Comparison of ENCODE assay signal across 8 cellular contexts in genomic region chr1:109548321-109549267, GRCh38. TPM values are rescaled to one million over a fixed set of nuclear protein-coding genes. Genes with fewer than 3 reads are reported as not detected.
DNase-seq lines count a peak whose midpoint lies in the region; ATAC-seq, FAIRE-seq and TF ChIP-seq lines count a peak whose summit lies in the region.

GNAI3 (plus strand) TSS chr1:109548615; CDS start chr1:109548721, 106 bp downstream.

- intact Hi-C loops in endothelial cell of umbilical vein (cut with micrococcal nuclease), result loop anchor here (1.0 to 10.0 kb wide), 3 partner anchors 33 to 346 kb away; no protein-coding TSS in a partner anchor

- H3K4me2 ChIP-seq in OCI-LY3 (ENCODE audit: low read length), result peak within 1 kb of the TSS; percentile 95
- peak within 1 kb of the TSS; percentile 96 for H3K4me2 ChIP-seq in endothelial cell of umbilical vein (ENCODE audit: insufficient read depth, low read length)

- FAIRE-seq in endothelial cell of umbilical vein (lab: Jason Lieb, UNC), result peak; percentile 81

- H3K4me3 ChIP-seq in OCI-LY3 (ENCODE audit: low read length) (peak within 1 kb of the TSS; percentile 98), endothelial cell of umbilical vein (replicated peaks in 1 of 3; ENCODE audit: insufficient read depth in 1 of 3, low read depth in 1 of 3, low read length in 3 of 3) (peak within 1 kb of the TSS; percentile 75 to 98 (median 96))

- peaks cover 2% of the 10 kb centered on the region for H3K9me1 ChIP-seq in endothelial cell of umbilical vein (replicated peaks; ENCODE audit: control insufficient read depth, extremely low read depth, insufficient read depth, low read length)

- peaks cover 17% of the 10 kb centered on the region for H4K20me1 ChIP-seq in OCI-LY3 (ENCODE audit: insufficient read depth, low read length)
- H4K20me1 ChIP-seq in endothelial cell of umbilical vein (replicated peaks; ENCODE audit: control insufficient read depth, extremely low read depth, insufficient read depth, low read length), result peaks cover 4% of the 10 kb centered on the region

- peak; percentile 89 for ATAC-seq in GM21528 (IDR thresholded peaks at IDR 0.05; ENCODE audit: low FRiP score, unreplicated experiment)

- peak within 1 kb of the TSS; percentile 96 for H3K9ac ChIP-seq in OCI-LY3 (ENCODE audit: low read length)
- H3K9ac ChIP-seq in endothelial cell of umbilical vein (replicated peaks; ENCODE audit: extremely low read depth, insufficient read depth, low read length), result peak within 1 kb of the TSS; percentile 97

- TF ChIP-seq CTCF in OCI-LY3 (IDR thresholded peaks at IDR 0.05; ENCODE audit: low read depth, low read length) (no peak), endothelial cell of umbilical vein (IDR thresholded peaks at IDR 0.05; ENCODE audit: extremely low read depth in 1 of 2, insufficient read depth in 1 of 2, low read depth in 1 of 2, low read length in 2 of 2) (no peak)

- CTCF ChIA-PET in endothelial cell of umbilical vein (lab: Charles Lee), result interaction anchor here (1.0 to 4.5 kb wide), 19 partner anchors 11 to 436 kb away, joined by 3 to 61 read pairs (median 8); partner anchors contain the start of genes AHCYL1, AMPD2, GNAT2 and GSTM1

- H3K79me2 ChIP-seq in OCI-LY3 (ENCODE audit: low read length) (peaks cover 58% of the 10 kb centered on the region), endothelial cell of umbilical vein (ENCODE audit: control insufficient read depth, insufficient read depth, low read length) (peaks cover 60% of the 10 kb centered on the region)

- H3K9me3 ChIP-seq in OCI-LY3 (ENCODE audit: insufficient read depth, low read length), result no peaks in the 10 kb centered on the region
- no peaks in the 10 kb centered on the region for H3K9me3 ChIP-seq in endothelial cell of umbilical vein (replicated peaks; ENCODE audit: control insufficient read depth, insufficient read depth, low read length)

- peak within 1 kb of the TSS; percentile 96 for H3K27ac ChIP-seq in OCI-LY3 (ENCODE audit: low read length)
- H3K27ac ChIP-seq in endothelial cell of umbilical vein (ENCODE audit: insufficient read depth, low read depth, low read length), result peak within 1 kb of the TSS; percentile 87

- H3K27me3 ChIP-seq in OCI-LY3 (ENCODE audit: low read depth, low read length), result no peaks in the 10 kb centered on the region
- peaks cover 0 to 2% of the 10 kb centered on the region in 2 experiments for H3K27me3 ChIP-seq in endothelial cell of umbilical vein (ENCODE audit: control insufficient read depth in 2 of 2, insufficient read depth in 2 of 2, low read length in 2 of 2)

- BruUV-seq in endothelial cell of umbilical vein (replicated peaks; lab: Mats Ljungman, UMichigan), result no TSS peak

- peak; percentile 89 for TF ChIP-seq POLR2A in endothelial cell of umbilical vein (IDR thresholded peaks at IDR 0.05; ENCODE audit: low read depth, low read length)

- POLR2A ChIA-PET in endothelial cell of umbilical vein (lab: Charles Lee), result interaction anchor here (0.7 to 2.1 kb wide), 8 partner anchors 11 to 92 kb away, joined by 3 to 12 read pairs (median 6); no protein-coding TSS in a partner anchor

- no peaks in the 10 kb centered on the region for H3K36me3 ChIP-seq in OCI-LY3 (replicated peaks; ENCODE audit: low read depth, low read length)
- no peaks in the 10 kb centered on the region for H3K36me3 ChIP-seq in endothelial cell of umbilical vein (ENCODE audit: control insufficient read depth in 2 of 2, extremely low read depth in 1 of 2, insufficient read depth in 2 of 2, low read length in 2 of 2)

- peaks cover 23% of the 10 kb centered on the region for H3K4me1 ChIP-seq in OCI-LY3 (ENCODE audit: low read length)
- peaks cover 29% of the 10 kb centered on the region for H3K4me1 ChIP-seq in endothelial cell of umbilical vein (ENCODE audit: control insufficient read depth, extremely low read depth, insufficient read depth, low read length)

- dilution Hi-C loops in endothelial cell of umbilical vein (cut with MboI; ENCODE audit: extremely low pct_ligation_motif_present, low sequenced_read_pairs), result no loop called here

- H2AFZ ChIP-seq in OCI-LY3 (ENCODE audit: low read depth, low read length), result no peak within 1 kb of the TSS
- H2AFZ ChIP-seq in endothelial cell of umbilical vein (ENCODE audit: low read depth, low read length), result peak within 1 kb of the TSS; percentile 74

- DNase-seq in DMS 273 treated with DMSO at 0.1 percent for 48 hours (lab: John Stamatoyannopoulos, UW), result peak; percentile 89
- peak; percentile 86 for DNase-seq in HuH-7.5 (ENCODE audit: low spot score)
- peak; percentile 92 for DNase-seq in activated T-cell treated with anti-CD3 and anti-CD28 coated beads for 24 hours (ENCODE audit: low read depth)
- peak; percentile 96 for DNase-seq in endothelial cell of umbilical vein (ENCODE audit: low read depth, low spot score)
- peak; percentile 97 for DNase-seq in midbrain (lab: John Stamatoyannopoulos, UW)
- DNase-seq in stimulated activated CD8-positive, alpha-beta memory T cell treated with anti-CD3 and anti-CD28 coated beads, Interleukin-15, amount 100 ng/mL, for 48 hours (ENCODE audit: low read depth in 2 of 2), result peak; percentile 89 to 92

TF ChIP-seq in endothelial cell of umbilical vein, 7 proteins besides CTCF, POLR2A, EP300 and RAD21:
- peak; percentile 98 for TF ChIP-seq POLR2AphosphoS5 (IDR thresholded peaks at IDR 0.05; ENCODE audit: insufficient read depth, low read depth, low read length)
- no peak for TF ChIP-seq FOS (IDR thresholded peaks at IDR 0.05; ENCODE audit: borderline replicate concordance, insufficient read depth, low read length)

RNA-seq across cellular contexts. Expression of gene GNAI3, which starts in this region (rescaled TPM):
- 12.9 and 14.0 TPM in 2 replicates for total RNA-seq in endothelial cell of umbilical vein
- 3.7 and 5.0 TPM in 2 replicates for polyA plus RNA-seq in endothelial cell of umbilical vein
- 6.2 and 6.5 TPM in 2 replicates for polyA plus RNA-seq in endothelial cell of umbilical vein (2011; cell fraction: cytosol; rRNA removed)
- 5.3 and 6.5 TPM in 2 replicates for polyA plus RNA-seq in endothelial cell of umbilical vein (2011; cell fraction: nucleus; rRNA removed)
- 6.9 and 10.7 TPM in 2 replicates for polyA plus RNA-seq in endothelial cell of umbilical vein (2012)
- polyA minus RNA-seq in endothelial cell of umbilical vein, result 11.1 and 11.8 TPM in 2 replicates
- polyA minus RNA-seq in endothelial cell of umbilical vein (2011; cell fraction: cytosol; rRNA and poly(A)+ RNA removed), result 5.3 TPM
- polyA minus RNA-seq in endothelial cell of umbilical vein (2011; cell fraction: nucleus; rRNA and poly(A)+ RNA removed), result 12.6 and 15.0 TPM in 2 replicates

Comparison
In these comparisons a context has a peak if more than half of its experiments do, and no peak if none do; other contexts are left out.
1. Peak in every context shown above with its lines: DNase-seq, ATAC-seq, H3K4me3 ChIP-seq and H3K27ac ChIP-seq.